In the genomic region with DNA sequence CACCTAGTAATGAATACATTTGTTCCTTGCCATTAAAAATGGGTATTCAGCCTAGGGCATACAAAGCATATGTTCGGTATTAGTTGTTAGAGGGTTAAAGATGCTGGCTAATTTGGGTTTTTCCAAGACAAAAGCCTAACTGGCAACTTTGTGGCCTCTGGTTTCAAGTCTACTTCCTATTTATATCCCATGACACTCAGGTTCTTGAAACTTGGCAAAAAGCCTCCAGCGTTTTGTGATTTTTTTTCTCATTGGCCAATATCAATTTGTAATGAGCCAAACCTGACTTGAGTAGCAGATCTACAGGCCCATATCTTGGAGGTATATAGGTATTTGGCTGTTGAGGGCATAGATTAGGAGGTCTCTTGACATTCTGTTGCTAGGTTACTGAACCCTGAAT, we compare ENCODE assay signal across 17 cellular contexts.
"Had no signal": no experiment of that assay in that cellular context is flagged by ENCODE, and none has a peak within 500 bp of the region (broad histone marks: within the 10 kb centered on the region; RNA-seq: fewer than 3 reads in every experiment).

No MANE protein-coding gene starts in this region.

- FAIRE-seq: endothelial cell of umbilical vein had no signal

- H3K4me3 ChIP-seq: lung, ovary had no signal

- H3K27me3 ChIP-seq: foreskin keratinocyte, ovary had no signal

- ATAC-seq: activated CD8-positive, alpha-beta T cell treated with anti-CD3 and anti-CD28 coated beads, Interleukin-2, amount 10 ng/mL, durations not matched to agents 7 days and 5 days; foreskin keratinocyte; stimulated activated memory B cell treated with anti-CD40 and anti-IgM and Interleukin-4, amounts not matched to agents 10 μg/mL and 1 μg/mL and 100 μg/mL, for 72 hours; T-helper 17 cell had no signal

- H3K36me3 ChIP-seq: ovary had no signal

- H3K9me3 ChIP-seq: ovary had no signal

- H3K27ac ChIP-seq: foreskin keratinocyte, ovary had no signal

- DNase-seq: activated CD4-positive, alpha-beta T cell treated with anti-CD3 and anti-CD28 coated beads for 48 hours; activated CD8-positive, alpha-beta memory T cell treated with anti-CD3 and anti-CD28 coated beads, Interleukin-2, amount 50 U/mL, for 4 hours; activated CD8-positive, alpha-beta T cell treated with anti-CD3 and anti-CD28 coated beads, Interleukin-2, amount 10 ng/mL, durations not matched to agents 7 days and 5 days; activated gamma-delta T cell; activated T-cell treated with anti-CD3 and anti-CD28 coated beads, Interleukin-2, amount 50 U/mL, for 48 hours; amniotic stem cell; central memory CD4-positive, alpha-beta T cell; cortex of kidney; effector CD8-positive, alpha-beta T cell; foreskin keratinocyte; immature natural killer cell; midbrain; ovary; T-helper 17 cell had no signal
